34 cellular contexts compared by ENCODE assay signal in genomic region chr17:76905836-76906235, GRCh38. TPM values are rescaled to one million over a fixed set of nuclear protein-coding genes. Genes with fewer than 3 reads are reported as not detected.
"Had no signal": no experiment of that assay in that cellular context is flagged by ENCODE, and none has a peak within 500 bp of the region (broad histone marks: within the 10 kb centered on the region; RNA-seq: fewer than 3 reads in every experiment).

No MANE protein-coding gene starts in this region.

- H3K36me3 Mint-ChIP-seq: activated CD4-positive, alpha-beta memory T cell treated with anti-CD3 and anti-CD28 coated beads for 36 hours; activated naive CD4-positive, alpha-beta T cell treated with anti-CD3 and anti-CD28 coated beads, Interleukin-2, amount 50 U/mL, for 72 hours; activated naive CD8-positive, alpha-beta T cell treated with anti-CD3 and anti-CD28 coated beads for 36 hours had no signal

- FAIRE-seq: astrocyte, TTC549 had no signal

- H3K27me3 Mint-ChIP-seq: activated CD4-positive, alpha-beta T cell treated with anti-CD3 and anti-CD28 coated beads for 36 hours; activated naive CD8-positive, alpha-beta T cell treated with anti-CD3 and anti-CD28 coated beads for 36 hours had no signal

- H3K27ac Mint-ChIP-seq: activated CD4-positive, alpha-beta memory T cell treated with anti-CD3 and anti-CD28 coated beads for 36 hours; activated CD4-positive, alpha-beta T cell treated with anti-CD3 and anti-CD28 coated beads for 36 hours; activated CD4-positive, alpha-beta T cell treated with anti-CD3 and anti-CD28 coated beads, Interleukin-2, amount 10 ng/mL, durations not matched to agents 24 days and 14 days; activated CD8-positive, alpha-beta T cell treated with anti-CD3 and anti-CD28 coated beads for 36 hours; activated naive CD4-positive, alpha-beta T cell treated with anti-CD3 and anti-CD28 coated beads, Interleukin-2, amount 50 U/mL, for 72 hours; activated naive CD8-positive, alpha-beta T cell treated with anti-CD3 and anti-CD28 coated beads for 36 hours; activated T-cell treated with anti-CD3 and anti-CD28 coated beads, Interleukin-2, amount 50 U/mL, for 24 hours; activated T-helper 2 cell treated with anti-CD3 and anti-CD28 coated beads, Interferon-gamma antibody, Interleukin-2, Interleukin-4, amounts not matched to agents 10 μg/mL and 5 μg/mL and 100 μg/mL, durations not matched to agents 14 hours and 24 hours and 36 hours; T-helper 1 cell treated with Interleukin-12 subunit alpha and Interleukin-12 subunit beta and Interleukin-4 antibody, amounts not matched to agents 30 μg/mL and 1 μg/mL, for 36 hours; T-helper 2 cell treated with Interferon-gamma antibody and Interleukin-4, amounts not matched to agents 5 μg/mL and 100 μg/mL, for 36 hours had no signal

- H3K9me3 ChIP-seq: adrenal gland, body of pancreas, breast epithelium had no signal

- H3K4me3 ChIP-seq: adrenal gland, body of pancreas, breast epithelium had no signal

- ATAC-seq: activated CD4-positive, alpha-beta T cell treated with anti-CD3 and anti-CD28 coated beads for 36 hours; activated CD4-positive, CD25-positive, alpha-beta regulatory T cell treated with anti-CD3 and anti-CD28 coated beads, Interleukin-2, amount 50 U/mL, for 24 hours; activated CD8-positive, alpha-beta T cell treated with anti-CD3 and anti-CD28 coated beads for 36 hours; activated naive CD4-positive, alpha-beta T cell treated with anti-CD3 and anti-CD28 coated beads, Interleukin-2, amount 50 U/mL, for 72 hours; body of pancreas had no signal

- DNase-seq: activated CD4-positive, alpha-beta memory T cell treated with anti-CD3 and anti-CD28 coated beads for 36 hours; activated CD4-positive, alpha-beta T cell treated with anti-CD3 and anti-CD28 coated beads for 1 hour; activated CD4-positive, alpha-beta T cell treated with anti-CD3 and anti-CD28 coated beads for 36 hours; activated CD4-positive, alpha-beta T cell treated with anti-CD3 and anti-CD28 coated beads, Interleukin-2, amount 10 ng/mL, durations not matched to agents 24 days and 14 days; activated CD4-positive, alpha-beta T cell treated with anti-CD3 and anti-CD28 coated beads, Interleukin-2, amount 50 U/mL, for 1 hour; activated CD4-positive, alpha-beta T cell treated with anti-CD3 and anti-CD28 coated beads, Interleukin-2, amount 50 U/mL, for 4 hours; activated CD4-positive, CD25-positive, alpha-beta regulatory T cell; activated CD8-positive, alpha-beta memory T cell treated with anti-CD3 and anti-CD28 coated beads, Interleukin-2, amount 50 U/mL, for 4 hours; activated CD8-positive, alpha-beta T cell treated with anti-CD3 and anti-CD28 coated beads for 36 hours; activated effector memory CD4-positive, alpha-beta T cell treated with Interleukin-2 at 50 U/mL for 16 hours; activated gamma-delta T cell; activated naive CD4-positive, alpha-beta T cell treated with anti-CD3 and anti-CD28 coated beads, Interleukin-2, amount 50 U/mL, for 16 hours; activated naive CD4-positive, alpha-beta T cell treated with Interleukin-2 at 50 U/mL for 16 hours; activated naive CD8-positive, alpha-beta T cell treated with anti-CD3 and anti-CD28 coated beads for 36 hours; activated T-cell treated with anti-CD3 and anti-CD28 coated beads, Interleukin-2, amount 50 U/mL, for 24 hours; activated T-cell treated with anti-CD3 and anti-CD28 coated beads, Interleukin-2, amount 50 U/mL, for 48 hours; adrenal gland; amniotic stem cell; aorta; body of pancreas; brain microvascular endothelial cell; central memory CD4-positive, alpha-beta T cell; T-helper 1 cell; T-helper 2 cell; T-helper 9 cell had no signal

- H3K27me3 ChIP-seq: adrenal gland, body of pancreas, brain microvascular endothelial cell had no signal

- H3K4me1 Mint-ChIP-seq: activated CD4-positive, alpha-beta T cell treated with anti-CD3 and anti-CD28 coated beads for 36 hours; activated CD4-positive, alpha-beta T cell treated with anti-CD3 and anti-CD28 coated beads, Interleukin-2, amount 10 ng/mL, durations not matched to agents 24 days and 14 days; activated naive CD8-positive, alpha-beta T cell treated with anti-CD3 and anti-CD28 coated beads for 36 hours had no signal

- H3K4me1 ChIP-seq: adrenal gland, body of pancreas, breast epithelium had no signal

- H3K36me3 ChIP-seq: adrenal gland, brain microvascular endothelial cell, breast epithelium had no signal

- H3K9me3 Mint-ChIP-seq: activated CD8-positive, alpha-beta T cell treated with anti-CD3 and anti-CD28 coated beads for 36 hours; activated naive CD8-positive, alpha-beta T cell treated with anti-CD3 and anti-CD28 coated beads for 36 hours; activated T-cell treated with anti-CD3 and anti-CD28 coated beads, Interleukin-2, amount 50 U/mL, for 24 hours; activated T-helper 2 cell treated with anti-CD3 and anti-CD28 coated beads, Interferon-gamma antibody, Interleukin-2, Interleukin-4, amounts not matched to agents 10 μg/mL and 5 μg/mL and 100 μg/mL, durations not matched to agents 14 hours and 24 hours and 36 hours; T-helper 1 cell treated with Interleukin-12 subunit alpha and Interleukin-12 subunit beta and Interleukin-4 antibody, amounts not matched to agents 30 μg/mL and 1 μg/mL, for 36 hours; T-helper 2 cell treated with Interferon-gamma antibody and Interleukin-4, amounts not matched to agents 5 μg/mL and 100 μg/mL, for 36 hours had no signal

- H3K27ac ChIP-seq: adrenal gland, body of pancreas, brain microvascular endothelial cell, breast epithelium, VCaP had no signal

- H3K4me3 Mint-ChIP-seq: activated CD4-positive, alpha-beta memory T cell treated with anti-CD3 and anti-CD28 coated beads for 36 hours; activated CD4-positive, alpha-beta T cell treated with anti-CD3 and anti-CD28 coated beads for 36 hours; activated CD4-positive, alpha-beta T cell treated with anti-CD3 and anti-CD28 coated beads, Interleukin-2, amount 10 ng/mL, durations not matched to agents 24 days and 14 days; activated CD8-positive, alpha-beta T cell treated with anti-CD3 and anti-CD28 coated beads for 36 hours; activated naive CD8-positive, alpha-beta T cell treated with anti-CD3 and anti-CD28 coated beads for 36 hours; activated T-cell treated with anti-CD3 and anti-CD28 coated beads, Interleukin-2, amount 50 U/mL, for 24 hours; T-helper 1 cell treated with Interleukin-12 subunit alpha and Interleukin-12 subunit beta and Interleukin-4 antibody, amounts not matched to agents 30 μg/mL and 1 μg/mL, for 36 hours; T-helper 2 cell treated with Interferon-gamma antibody and Interleukin-4, amounts not matched to agents 5 μg/mL and 100 μg/mL, for 36 hours had no signal

RNA-seq across cellular contexts. Expression of gene MGAT5B, which starts 37.6 kb away (rescaled TPM):
- total RNA-seq: activated CD4-positive, alpha-beta T cell treated with anti-CD3 and anti-CD28 coated beads for 36 hours; activated CD8-positive, alpha-beta T cell treated with anti-CD3 and anti-CD28 coated beads for 36 hours had no signal
- polyA plus RNA-seq: aorta had no signal
